9 cellular contexts compared by ENCODE assay signal in genomic region chr19:38005224-38005614, GRCh38.
DNase-seq lines count a peak whose midpoint lies in the region; ATAC-seq and TF ChIP-seq lines count a peak whose summit lies in the region.
"Had no signal": no experiment of that assay in that cellular context is flagged by ENCODE, and none has a peak within 500 bp of the region (broad histone marks: within the 10 kb centered on the region; RNA-seq: fewer than 3 reads in every experiment).

No MANE protein-coding gene starts in this region.

- no peaks in the 10 kb centered on the region for H3K9me2 ChIP-seq in DOHH2 (replicated peaks; ENCODE audit: control insufficient read depth, low read length)

- no peaks in the 10 kb centered on the region for H4K20me1 ChIP-seq in DOHH2 (ENCODE audit: control insufficient read depth, insufficient read depth, low read depth, low read length)

- DNase-seq in spleen: no peak
- DNase-seq in middle frontal gyrus (ENCODE audit: extremely low spot score, low spot score): no peak
- no peak for DNase-seq in SK-N-DZ (ENCODE audit: low spot score)
- DNase-seq: stimulated activated naive CD8-positive, alpha-beta T cell treated with anti-CD3 and anti-CD28 coated beads, Interleukin-15, amount 100 ng/mL, for 72 hours had no signal

- H3K4me3 ChIP-seq in DOHH2 (ENCODE audit: low read length) (no peak overlapping the region), iPS-20b (ENCODE audit: low read length) (no peak overlapping the region), spleen (no peak overlapping the region)

- WGBS in spleen, 5 donors: 80 to 88% (median 82%) methylated on average over 8 of the region's 8 CpGs

- H3K27ac ChIP-seq in DOHH2 (ENCODE audit: low read depth, low read length) (peak overlapping the region; percentile 7; the same call in 1 of the 2 replicates), VCaP (peak overlapping the region; percentile 97), iPS-20b (ENCODE audit: low read length) (peak overlapping the region; percentile 42), spleen (peak overlapping the region in 6 of 8 donors; percentile 39 to 85 (median 77))

- peaks cover 10% of the 10 kb centered on the region; the same call in 1 of the 2 replicates for H3F3A ChIP-seq in DOHH2 (ENCODE audit: control insufficient read depth, insufficient read depth)

- H3K9me3 ChIP-seq in DOHH2 (ENCODE audit: control insufficient read depth, insufficient read depth, low read length) (no peaks in the 10 kb centered on the region), iPS-20b (ENCODE audit: insufficient read depth, low read depth, low read length) (no peaks in the 10 kb centered on the region), spleen (no peaks in the 10 kb centered on the region)

- peak overlapping the region; percentile 96 for H3K4me2 ChIP-seq in DOHH2 (ENCODE audit: low read length)

- intact Hi-C loops in spleen (cut with DNase I; ENCODE audit: low total_unique reads): no loop called here

- H3K36me3 ChIP-seq in DOHH2 (ENCODE audit: control insufficient read depth, low read length) (peaks cover 9% of the 10 kb centered on the region; the same call in 1 of the 2 replicates), iPS-20b (ENCODE audit: insufficient read depth, low read depth, low read length) (no peaks in the 10 kb centered on the region), spleen (no peaks in the 10 kb centered on the region)

- H3K27me3 ChIP-seq in DOHH2 (ENCODE audit: control insufficient read depth, low read length) (no peaks in the 10 kb centered on the region), iPS-20b (ENCODE audit: insufficient read depth, low read length) (no peaks in the 10 kb centered on the region), spleen (replicated peaks in 1 of 7) (no peaks in the 10 kb centered on the region)

- TF ChIP-seq POLR2A in spleen (IDR thresholded peaks at IDR 0.05): no peak

- H3K9ac ChIP-seq in iPS-20b (ENCODE audit: low read depth, low read length): peak overlapping the region; percentile 82; the same call in 1 of the 2 replicates

- peaks cover 66% of the 10 kb centered on the region for H3K4me1 ChIP-seq in DOHH2 (ENCODE audit: control insufficient read depth, low read length)
- H3K4me1 ChIP-seq in iPS-20b (ENCODE audit: insufficient read depth, low read length): peaks cover 30% of the 10 kb centered on the region
- peaks cover 10 to 81% (median 40%) of the 10 kb centered on the region in 6 donors for H3K4me1 ChIP-seq in spleen

- ATAC-seq in HG02840 (IDR thresholded peaks at IDR 0.05; ENCODE audit: low FRiP score, unreplicated experiment) (no peak), GM19324 (IDR thresholded peaks at IDR 0.05; ENCODE audit: low FRiP score, unreplicated experiment) (no peak)

- TF ChIP-seq CTCF in DOHH2 (IDR thresholded peaks at IDR 0.05; ENCODE audit: low read depth, low read length, poor library complexity, severe bottlenecking) (no peak), VCaP (conservative IDR thresholded peaks at IDR 0.05) (no peak), spleen (IDR thresholded peaks at IDR 0.05 in 8 of 11, conservative IDR thresholded peaks at IDR 0.05 in 3 of 11) (no peak)

- peaks cover 58% of the 10 kb centered on the region for H3K79me2 ChIP-seq in DOHH2 (ENCODE audit: control insufficient read depth, low read length)

Comparison
In these comparisons a context has a peak if more than half of its experiments do, and no peak if none do; other contexts are left out.
1. H3K27ac ChIP-seq: peak in every context shown above with its lines; median percentile 97 in VCaP; 77 in spleen; 42 in iPS-20b; 7 in DOHH2.